ENCODE assay signal across 14 cellular contexts in the genomic region with DNA sequence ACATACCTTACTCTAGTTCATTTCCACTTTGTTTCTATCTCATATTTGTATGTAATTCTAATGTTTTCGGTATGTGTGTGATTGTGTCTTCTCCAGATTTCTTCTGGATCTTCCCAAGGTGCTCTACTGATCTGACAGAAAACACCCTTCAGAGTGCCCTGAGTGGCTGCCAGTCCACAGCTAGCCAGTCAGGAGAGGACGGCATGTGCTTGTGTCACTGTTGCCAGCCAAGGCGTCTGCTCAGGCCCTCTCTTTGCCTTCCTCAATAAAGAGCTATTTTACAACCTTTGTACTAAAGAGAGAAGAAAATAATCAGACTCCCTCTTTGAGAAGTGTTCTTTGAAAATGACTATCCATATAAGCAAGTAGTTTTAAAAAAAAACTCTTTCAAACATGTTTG. TPM values are rescaled to one million over a fixed set of nuclear protein-coding genes. Genes with fewer than 3 reads are reported as not detected.
DNase-seq lines count a peak whose midpoint lies in the region; ATAC-seq, FAIRE-seq and TF ChIP-seq lines count a peak whose summit lies in the region.
"Had no signal": no experiment of that assay in that cellular context is flagged by ENCODE, and none has a peak within 500 bp of the region (broad histone marks: within the 10 kb centered on the region; RNA-seq: fewer than 3 reads in every experiment).

No MANE protein-coding gene starts in this region.

- no peak for TF ChIP-seq EP300 in stomach (IDR thresholded peaks at IDR 0.05)

- H3K4me3 Mint-ChIP-seq in natural killer cell treated with Interleukin-12 subunit alpha and Interleukin-12 subunit beta and Interleukin-15 and Interleukin-18, amount 100 ng/mL, for 72 hours: no peak overlapping the region
- no peak overlapping the region for H3K4me3 Mint-ChIP-seq in natural killer cell
- H3K4me3 Mint-ChIP-seq: activated T-helper 1 cell treated with anti-CD3 and anti-CD28 coated beads, Interleukin-12 subunit alpha, Interleukin-12 subunit beta, Interleukin-2, Interleukin-4 antibody, amounts not matched to agents 30 ng/mL and 10 ng/mL and 1 ng/mL, durations not matched to agents 14 hours and 24 hours and 36 hours had no signal

- ATAC-seq in natural killer cell treated with Interleukin-12 subunit alpha and Interleukin-12 subunit beta and Interleukin-15 and Interleukin-18, amount 100 ng/mL, for 72 hours: no peak
- ATAC-seq in natural killer cell (no peak), SK-N-SH treated with all-trans-retinoic acid at 6 μM for 48 hours (peak; percentile 57; the same call in 1 of the 3 replicates), upper lobe of right lung (peak; percentile 64)

- H3K79me2 ChIP-seq in keratinocyte (ENCODE audit: control insufficient read depth, insufficient read depth, low read length): peaks cover 13% of the 10 kb centered on the region

- H3K4me1 ChIP-seq in keratinocyte (ENCODE audit: control insufficient read depth, extremely low read depth, insufficient read depth, low read length) (peaks cover 10% of the 10 kb centered on the region), upper lobe of right lung (no peaks in the 10 kb centered on the region), stomach (peaks cover 0 to 24% (median 8%) of the 10 kb centered on the region in 4 donors)

- WGBS in stomach, 5 donors: 60 to 87% (median 74%) methylated on average over 3 of the region's 3 CpGs

- H3K27me3 ChIP-seq in keratinocyte (ENCODE audit: control insufficient read depth, extremely low read depth, insufficient read depth, low read length): no peaks in the 10 kb centered on the region
- H3K27me3 ChIP-seq in upper lobe of right lung: no peaks in the 10 kb centered on the region
- no peaks in the 10 kb centered on the region for H3K27me3 ChIP-seq in stomach

- no peak for TF ChIP-seq POLR2A in stomach (IDR thresholded peaks at IDR 0.05)

- H4K20me1 ChIP-seq in keratinocyte (ENCODE audit: control insufficient read depth, extremely low read depth, insufficient read depth, low read length): no peaks in the 10 kb centered on the region

- H3K9ac ChIP-seq in keratinocyte (ENCODE audit: control insufficient read depth, extremely low read depth, insufficient read depth, low read length): no peak overlapping the region

- TF ChIP-seq CTCF in natural killer cell (IDR thresholded peaks at IDR 0.05) (no peak), keratinocyte (optimal IDR thresholded peaks at IDR 0.05 in 1 of 3, IDR thresholded peaks at IDR 0.05 in 1 of 3, conservative IDR thresholded peaks at IDR 0.05 in 1 of 3; ENCODE audit: extremely low read depth in 1 of 3, insufficient read depth in 2 of 3, low read length in 3 of 3) (no peak), upper lobe of right lung (IDR thresholded peaks at IDR 0.05) (no peak), stomach (IDR thresholded peaks at IDR 0.05) (no peak)

- H3K27ac Mint-ChIP-seq in natural killer cell treated with Interleukin-12 subunit alpha and Interleukin-12 subunit beta and Interleukin-15 and Interleukin-18, amount 100 ng/mL, for 72 hours: peak overlapping the region; percentile 22 to 39
- H3K27ac Mint-ChIP-seq in natural killer cell: no peak overlapping the region
- H3K27ac Mint-ChIP-seq: activated T-helper 1 cell treated with anti-CD3 and anti-CD28 coated beads, Interleukin-12 subunit alpha, Interleukin-12 subunit beta, Interleukin-2, Interleukin-4 antibody, amounts not matched to agents 30 ng/mL and 10 ng/mL and 1 ng/mL, durations not matched to agents 14 hours and 24 hours and 36 hours had no signal

- no peaks in the 10 kb centered on the region for H3K9me3 ChIP-seq in keratinocyte (ENCODE audit: control insufficient read depth, low read depth, low read length)
- H3K9me3 ChIP-seq in upper lobe of right lung: no peaks in the 10 kb centered on the region
- no peaks in the 10 kb centered on the region for H3K9me3 ChIP-seq in stomach

- H3K36me3 ChIP-seq in keratinocyte (ENCODE audit: control insufficient read depth in 2 of 2, extremely low read depth in 1 of 2, insufficient read depth in 2 of 2, low read length in 2 of 2) (no peaks in the 10 kb centered on the region), upper lobe of right lung (no peaks in the 10 kb centered on the region), stomach (no peaks in the 10 kb centered on the region)

- peak; percentile 26 for FAIRE-seq in keratinocyte (lab: Jason Lieb, UNC)
- FAIRE-seq: D721Med had no signal

- H3K9me1 ChIP-seq in keratinocyte (ENCODE audit: control insufficient read depth, extremely low read depth, insufficient read depth, low read length): no peaks in the 10 kb centered on the region

- H3K27ac ChIP-seq in keratinocyte (ENCODE audit: control insufficient read depth, insufficient read depth, low read length) (no peak overlapping the region), upper lobe of right lung (no peak overlapping the region), stomach (no peak overlapping the region)

- no peak overlapping the region for H3K4me2 ChIP-seq in keratinocyte (ENCODE audit: control insufficient read depth, extremely low read depth, insufficient read depth, low read depth, low read length)

- peaks cover 10% of the 10 kb centered on the region for H3K36me3 Mint-ChIP-seq in natural killer cell treated with Interleukin-12 subunit alpha and Interleukin-12 subunit beta and Interleukin-15 and Interleukin-18, amount 100 ng/mL, for 72 hours
- no peaks in the 10 kb centered on the region for H3K36me3 Mint-ChIP-seq in natural killer cell

- H2AFZ ChIP-seq in keratinocyte (ENCODE audit: control insufficient read depth, low read length): no peak overlapping the region

- dilution Hi-C loops in keratinocyte (cut with MboI; ENCODE audit: extremely low pct_ligation_motif_present, low sequenced_read_pairs): no loop called here

- H3K4me3 ChIP-seq in keratinocyte (ENCODE audit: control insufficient read depth in 2 of 3, extremely low read depth in 1 of 3, insufficient read depth in 2 of 3, low read depth in 1 of 3, low read length in 3 of 3) (no peak overlapping the region), upper lobe of right lung (no peak overlapping the region), stomach (no peak overlapping the region)
- H3K4me3 ChIP-seq: lung had no signal

- intact Hi-C loops in natural killer cell (cut with micrococcal nuclease) (no loop called here), upper lobe of right lung (cut with DNase I) (no loop called here), stomach (cut with DNase I; ENCODE audit: low total_unique reads) (no loop called here)

- peaks cover 30 to 36% of the 10 kb centered on the region in 2 donors for H3K4me1 Mint-ChIP-seq in natural killer cell treated with Interleukin-12 subunit alpha and Interleukin-12 subunit beta and Interleukin-15 and Interleukin-18, amount 100 ng/mL, for 72 hours (ENCODE audit: low read depth in 2 of 2)
- peaks cover 0 to 16% of the 10 kb centered on the region in 2 donors for H3K4me1 Mint-ChIP-seq in natural killer cell

- no peak for DNase-seq in natural killer cell treated with Interleukin-12 subunit alpha and Interleukin-12 subunit beta and Interleukin-15 and Interleukin-18, amount 100 ng/mL, for 72 hours (ENCODE audit: low spot score)
- DNase-seq in natural killer cell (no peak), keratinocyte (ENCODE audit: low read depth, low spot score) (no peak), upper lobe of right lung (no peak), NCI-H2029 (lab: John Stamatoyannopoulos, UW) (no peak), stomach (no peak)
- DNase-seq in stimulated activated CD4-positive, alpha-beta T cell treated with anti-CD3 and anti-CD28 coated beads, Interleukin-4, amount 100 ng/mL, for 4 hours: no peak
- DNase-seq: NCI-H2171; NK-92 treated with Interleukin-12 subunit alpha and Interleukin-12 subunit beta, amount 100 ng/mL, for 24 hours; SHP77 treated with DMSO at 0.1 percent for 48 hours had no signal

- H3K9me3 Mint-ChIP-seq in natural killer cell treated with Interleukin-12 subunit alpha and Interleukin-12 subunit beta and Interleukin-15 and Interleukin-18, amount 100 ng/mL, for 72 hours: no peaks in the 10 kb centered on the region
- no peaks in the 10 kb centered on the region for H3K9me3 Mint-ChIP-seq in natural killer cell
- H3K9me3 Mint-ChIP-seq: activated T-helper 1 cell treated with anti-CD3 and anti-CD28 coated beads, Interleukin-12 subunit alpha, Interleukin-12 subunit beta, Interleukin-2, Interleukin-4 antibody, amounts not matched to agents 30 ng/mL and 10 ng/mL and 1 ng/mL, durations not matched to agents 14 hours and 24 hours and 36 hours had no signal

- H3K27me3 Mint-ChIP-seq in natural killer cell treated with Interleukin-12 subunit alpha and Interleukin-12 subunit beta and Interleukin-15 and Interleukin-18, amount 100 ng/mL, for 72 hours: peaks cover 0 to 3% of the 10 kb centered on the region in 2 donors
- no peaks in the 10 kb centered on the region for H3K27me3 Mint-ChIP-seq in natural killer cell (ENCODE audit: low read depth in 2 of 2)

TF ChIP-seq in SK-N-SH treated with all-trans-retinoic acid at 6 μM for 48 hours, 23 proteins besides CTCF, POLR2A, EP300 and RAD21 (continues in another document):
- no peak for TF ChIP-seq ESRRG (CRISPR knock-in tag; IDR thresholded peaks at IDR 0.05)
- TF ChIP-seq GLIS3 (CRISPR knock-in tag; IDR thresholded peaks at IDR 0.05): no peak
- TF ChIP-seq ZFP3 (CRISPR knock-in tag; IDR thresholded peaks at IDR 0.05): no peak
- no peak for TF ChIP-seq ZNF8 (CRISPR knock-in tag; IDR thresholded peaks at IDR 0.05)
- TF ChIP-seq BACH2 (CRISPR knock-in tag; IDR thresholded peaks at IDR 0.05; ENCODE audit: borderline replicate concordance): no peak
- TF ChIP-seq ZC3H10 (CRISPR knock-in tag; IDR thresholded peaks at IDR 0.05): no peak
- TF ChIP-seq ZNF70 (CRISPR knock-in tag; IDR thresholded peaks at IDR 0.05): no peak
- TF ChIP-seq ARNTL (CRISPR knock-in tag; IDR thresholded peaks at IDR 0.05; ENCODE audit: borderline replicate concordance, low read depth): no peak

RNA-seq across cellular contexts. Expression of gene CD99L2, which starts 29.0 kb away (rescaled TPM):
- total RNA-seq in natural killer cell treated with Interleukin-12 subunit alpha and Interleukin-12 subunit beta and Interleukin-15 and Interleukin-18, amount 100 ng/mL, for 72 hours: 10 to 100 TPM; 23.8 to 25.7 TPM
- total RNA-seq in natural killer cell (10 to 100 TPM; 13.1 to 18.0 (median 15.7) TPM), upper lobe of right lung (38.4 TPM), stomach (10 to 100 TPM in 4 of 5 donors, 1 to 10 TPM in 1; 3.5 to 40.6 (median 21.4) TPM)
- polyA plus RNA-seq in keratinocyte (14.4 to 23.2 TPM (median 14.5 TPM) in 3 replicates), stomach (10 to 100 TPM in 1 of 3 donors, 1 to 10 TPM in 2; 7.0 to 10.1 (median 7.3) TPM)
- 3.6 TPM for polyA plus RNA-seq in keratinocyte (2011; ENCODE audit: low read depth)
- polyA plus RNA-seq in keratinocyte (2011; cell fraction: cytosol; rRNA removed): 11.1 and 17.3 TPM in 2 replicates
- 36.8 and 42.8 TPM in 2 replicates for polyA plus RNA-seq in keratinocyte (2011; cell fraction: nucleus; rRNA removed)
- polyA plus RNA-seq in keratinocyte (2012; ENCODE audit: low replicate concordance): 6.4 and 21.0 TPM in 2 replicates
- polyA minus RNA-seq in keratinocyte: 15.6 to 25.0 TPM (median 17.3 TPM) in 3 replicates
- 13.8 TPM for polyA minus RNA-seq in keratinocyte (2011; cell fraction: cytosol; rRNA and poly(A)+ RNA removed)
- 19.8 and 30.9 TPM in 2 replicates for polyA minus RNA-seq in keratinocyte (2011; cell fraction: nucleus; rRNA and poly(A)+ RNA removed)

Comparison
In these comparisons a context has a peak if more than half of its experiments do, and no peak if none do; other contexts are left out.
1. H3K27ac Mint-ChIP-seq: peak in natural killer cell treated with Interleukin-12 subunit alpha and Interleukin-12 subunit beta and Interleukin-15 and Interleukin-18, amount 100 ng/mL, for 72 hours (2 of 2); none in natural killer cell (0 of 2).
2. ATAC-seq: peak in SK-N-SH treated with all-trans-retinoic acid at 6 μM for 48 hours (single experiment) and upper lobe of right lung (single experiment); none in natural killer cell treated with Interleukin-12 subunit alpha and Interleukin-12 subunit beta and Interleukin-15 and Interleukin-18, amount 100 ng/mL, for 72 hours (0 of 2) and natural killer cell (0 of 3).